Comparison of ENCODE assay signal across 9 cellular contexts in genomic region chr17:74280093-74280513, GRCh38. TPM values are rescaled to one million over a fixed set of nuclear protein-coding genes. Genes with fewer than 3 reads are reported as not detected.
A peak's percentile ranks its signal among the peaks of the same experiment; 100 is the strongest.
DNase-seq lines count a peak whose midpoint lies in the region; ATAC-seq and TF ChIP-seq lines count a peak whose summit lies in the region.
"Had no signal": no experiment of that assay in that cellular context is flagged by ENCODE, and none has a peak within 500 bp of the region (broad histone marks: within the 10 kb centered on the region; RNA-seq: fewer than 3 reads in every experiment).

No MANE protein-coding gene starts in this region.

- no peaks in the 10 kb centered on the region for H3K36me3 ChIP-seq in thyroid gland
- H3K36me3 ChIP-seq: neutrophil had no signal

- ATAC-seq in GM19043 (IDR thresholded peaks at IDR 0.05; ENCODE audit: low read depth, unreplicated experiment): peak; percentile 60
- ATAC-seq in foreskin keratinocyte: no peak

- peak; percentile 28 to 91 (median 35) for DNase-seq in T-helper 1 cell
- peak; percentile 22 to 57 (median 34) for DNase-seq in stimulated activated CD4-positive, alpha-beta T cell treated with anti-CD3 and anti-CD28 coated beads, TNF-alpha, amount 100 ng/mL, for 24 hours (ENCODE audit: low read depth in 3 of 3)
- no peak for DNase-seq in thyroid gland
- DNase-seq in G401 (ENCODE audit: low spot score): no peak
- DNase-seq in SIG-M5 (lab: John Stamatoyannopoulos, UW): no peak
- DNase-seq in foreskin keratinocyte: no peak

- no peak for TF ChIP-seq CTCF in thyroid gland (IDR thresholded peaks at IDR 0.05)
- TF ChIP-seq CTCF in foreskin keratinocyte (conservative IDR thresholded peaks at IDR 0.05): no peak

- H3K27me3 ChIP-seq in thyroid gland (no peaks in the 10 kb centered on the region), foreskin keratinocyte (peaks cover 19% of the 10 kb centered on the region)

- H3K27me3 Mint-ChIP-seq in activated naive CD4-positive, alpha-beta T cell treated with anti-CD3 and anti-CD28 coated beads, Interleukin-2, amount 50 U/mL, for 24 hours: no peaks in the 10 kb centered on the region

- H3K9me3 Mint-ChIP-seq in activated naive CD4-positive, alpha-beta T cell treated with anti-CD3 and anti-CD28 coated beads, Interleukin-2, amount 50 U/mL, for 24 hours: no peaks in the 10 kb centered on the region

- H3K27ac Mint-ChIP-seq in activated naive CD4-positive, alpha-beta T cell treated with anti-CD3 and anti-CD28 coated beads, Interleukin-2, amount 50 U/mL, for 24 hours: peak overlapping the region; percentile 76

- H3K36me3 Mint-ChIP-seq in activated naive CD4-positive, alpha-beta T cell treated with anti-CD3 and anti-CD28 coated beads, Interleukin-2, amount 50 U/mL, for 24 hours: no peaks in the 10 kb centered on the region

- intact Hi-C loops in thyroid gland (cut with DNase I): no loop called here

- H3K4me1 ChIP-seq in thyroid gland (peaks cover 0 to 22% of the 10 kb centered on the region in 2 donors), foreskin keratinocyte (peaks cover 10% of the 10 kb centered on the region)

- no peak overlapping the region for H3K27ac ChIP-seq in thyroid gland
- H3K27ac ChIP-seq in foreskin keratinocyte: no peak overlapping the region
- H3K27ac ChIP-seq: neutrophil had no signal

- peaks cover 30% of the 10 kb centered on the region for H3K4me1 Mint-ChIP-seq in activated naive CD4-positive, alpha-beta T cell treated with anti-CD3 and anti-CD28 coated beads, Interleukin-2, amount 50 U/mL, for 24 hours

- 63 to 68% methylated on average over 9 of the region's 9 CpGs for WGBS in thyroid gland, 2 donors

- H3K4me3 ChIP-seq in thyroid gland (replicated peaks in 1 of 3): no peak overlapping the region

- H3K9me3 ChIP-seq in thyroid gland: no peaks in the 10 kb centered on the region
- H3K9me3 ChIP-seq: neutrophil had no signal

- TF ChIP-seq POLR2A in thyroid gland (IDR thresholded peaks at IDR 0.05): no peak

- no peak overlapping the region for H3K4me3 Mint-ChIP-seq in activated naive CD4-positive, alpha-beta T cell treated with anti-CD3 and anti-CD28 coated beads, Interleukin-2, amount 50 U/mL, for 24 hours

- in situ Hi-C loops in G401 (cut with HindIII; ENCODE audit: low sequenced_read_pairs): no loop called here

RNA-seq across cellular contexts. Expression of gene DNAI2, which starts 6.1 kb away (rescaled TPM):
- under 1 TPM in 1 of 4 donors, not detected in 3; 0.13 TPM for total RNA-seq in thyroid gland
- not detected in 2 replicates for total RNA-seq in G401 (2014; rRNA removed; shearing (Covaris generic))
- total RNA-seq in foreskin keratinocyte: not detected in 2 replicates
- polyA plus RNA-seq in foreskin keratinocyte: not detected in 2 replicates

RNA-seq across cellular contexts. Expression of gene KIF19, which starts 45.9 kb away (rescaled TPM):
- total RNA-seq in thyroid gland: 1 to 10 TPM in 3 of 4 donors, under 1 TPM in 1; 0.94 to 7.7 (median 2.2) TPM
- not detected in 2 replicates for total RNA-seq in G401 (2014; rRNA removed; shearing (Covaris generic))
- 0.03 and 0.04 TPM in 2 replicates for total RNA-seq in foreskin keratinocyte
- 0.02 and 0.03 TPM in 2 replicates for polyA plus RNA-seq in foreskin keratinocyte

Comparison
In these comparisons a context has a peak if more than half of its experiments do, and no peak if none do; other contexts are left out.
1. DNase-seq: peak in T-helper 1 cell (5 of 5) and stimulated activated CD4-positive, alpha-beta T cell treated with anti-CD3 and anti-CD28 coated beads, TNF-alpha, amount 100 ng/mL, for 24 hours (3 of 3); none in thyroid gland (0 of 2), G401 (single experiment), SIG-M5 (single experiment) and foreskin keratinocyte (0 of 2).